17 cellular contexts compared by ENCODE assay signal in the genomic region with DNA sequence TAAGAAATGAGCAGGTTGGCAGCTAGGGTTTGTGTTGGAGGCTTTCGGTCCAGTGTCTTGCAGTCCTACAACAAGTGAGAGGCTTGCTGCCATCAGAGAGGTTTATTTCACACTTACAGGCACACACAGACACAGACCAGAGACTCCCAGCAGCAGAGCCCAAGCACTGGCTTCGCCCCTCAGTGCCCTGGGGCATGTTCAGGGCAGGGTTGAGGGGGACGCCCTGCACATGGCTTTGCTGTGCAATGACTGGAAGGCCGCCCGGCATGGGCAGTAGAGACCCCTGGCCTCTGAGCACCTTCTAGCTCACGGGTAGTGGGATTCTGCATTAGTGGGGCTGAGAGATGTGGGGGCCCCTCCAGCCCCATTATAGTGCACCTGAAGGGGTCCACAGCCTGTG. TPM values are rescaled to one million over a fixed set of nuclear protein-coding genes. Genes with fewer than 3 reads are reported as not detected.
DNase-seq lines count a peak whose midpoint lies in the region; ATAC-seq and TF ChIP-seq lines count a peak whose summit lies in the region.
"Had no signal": no experiment of that assay in that cellular context is flagged by ENCODE, and none has a peak within 500 bp of the region (broad histone marks: within the 10 kb centered on the region; RNA-seq: fewer than 3 reads in every experiment).

No MANE protein-coding gene starts in this region.

- H3K27me3 Mint-ChIP-seq in CD4-positive, alpha-beta T cell = no peaks in the 10 kb centered on the region
- H3K27me3 Mint-ChIP-seq in naive thymus-derived CD4-positive, alpha-beta T cell = peaks cover 0 to 19% (median 0%) of the 10 kb centered on the region in 5 donors

- CTCF ChIA-PET in CD4-positive, alpha-beta T cell (lab: Charles Lee) = no interaction called here
- CTCF ChIA-PET in naive thymus-derived CD4-positive, alpha-beta T cell (lab: Charles Lee) = no interaction called here

- no peak overlapping the region for H3K27ac Mint-ChIP-seq in CD4-positive, alpha-beta T cell
- H3K27ac Mint-ChIP-seq in naive thymus-derived CD4-positive, alpha-beta T cell = no peak overlapping the region
- H3K27ac Mint-ChIP-seq: CD8-positive, alpha-beta T cell had no signal

- H3K4me1 ChIP-seq in DND-41 (ENCODE audit: insufficient read depth, low read length) (no peaks in the 10 kb centered on the region), RWPE2 (ENCODE audit: insufficient read depth, poor library complexity, severe bottlenecking) (no peaks in the 10 kb centered on the region), osteoblast (ENCODE audit: insufficient read depth, low read length) (no peaks in the 10 kb centered on the region)
- no peaks in the 10 kb centered on the region for H3K4me1 ChIP-seq in naive thymus-derived CD4-positive, alpha-beta T cell (ENCODE audit: control insufficient read depth in 2 of 2, insufficient read depth in 2 of 2, low read length in 2 of 2)
- H3K4me1 ChIP-seq: BE2C had no signal

- H2AFZ ChIP-seq in DND-41 (ENCODE audit: low read depth, low read length) = no peak overlapping the region
- H2AFZ ChIP-seq in osteoblast (ENCODE audit: low read length) = no peak overlapping the region

- H3K79me2 ChIP-seq in DND-41 (ENCODE audit: insufficient read depth, low read length) = peaks cover 5% of the 10 kb centered on the region; the same call in 1 of the 2 replicates
- H3K79me2 ChIP-seq in osteoblast (ENCODE audit: insufficient read depth, low read length) = peaks cover 2% of the 10 kb centered on the region

- POLR2A ChIA-PET in CD4-positive, alpha-beta T cell (lab: Charles Lee) = no interaction called here
- POLR2A ChIA-PET in naive thymus-derived CD4-positive, alpha-beta T cell (lab: Charles Lee) = no interaction called here

- no peak for TF ChIP-seq CTCF in CD4-positive, alpha-beta T cell (IDR thresholded peaks at IDR 0.05)
- TF ChIP-seq CTCF in DND-41 (IDR thresholded peaks at IDR 0.05; ENCODE audit: borderline replicate concordance, extremely low read depth, low read length, poor library complexity, severe bottlenecking) (no peak), RWPE2 (IDR thresholded peaks at IDR 0.05; ENCODE audit: poor library complexity, severe bottlenecking) (no peak), osteoblast (IDR thresholded peaks at IDR 0.05; ENCODE audit: extremely low read depth, low read depth, low read length) (no peak)

- no peaks in the 10 kb centered on the region; the same call in 1 of the 2 replicates for H4K20me1 ChIP-seq in DND-41 (ENCODE audit: insufficient read depth, low read length)
- peaks cover 23% of the 10 kb centered on the region for H4K20me1 ChIP-seq in osteoblast (ENCODE audit: insufficient read depth, low read length)

- H3K4me2 ChIP-seq in DND-41 (ENCODE audit: insufficient read depth, low read length) (no peak overlapping the region), osteoblast (ENCODE audit: insufficient read depth, low read length) (no peak overlapping the region)
- H3K4me2 ChIP-seq: A549 had no signal

- no peaks in the 10 kb centered on the region for H3K9me3 ChIP-seq in CD4-positive, alpha-beta T cell (ENCODE audit: control insufficient read depth, low read length)
- H3K9me3 ChIP-seq in DND-41 (ENCODE audit: insufficient read depth, low read length, severe bottlenecking) = peaks cover 25% of the 10 kb centered on the region
- no peaks in the 10 kb centered on the region for H3K9me3 ChIP-seq in RWPE2 (ENCODE audit: severe bottlenecking)
- H3K9me3 ChIP-seq in osteoblast (ENCODE audit: low read depth, low read length) = no peaks in the 10 kb centered on the region
- H3K9me3 ChIP-seq in naive thymus-derived CD4-positive, alpha-beta T cell (ENCODE audit: control insufficient read depth in 2 of 3, low read length in 3 of 3) = no peaks in the 10 kb centered on the region
- H3K9me3 ChIP-seq: A549, BE2C had no signal

- H3K4me1 Mint-ChIP-seq in CD4-positive, alpha-beta T cell (ENCODE audit: low read depth) = no peaks in the 10 kb centered on the region
- peaks cover 0 to 5% (median 0%) of the 10 kb centered on the region in 7 donors for H3K4me1 Mint-ChIP-seq in naive thymus-derived CD4-positive, alpha-beta T cell

- H3K36me3 ChIP-seq in DND-41 (ENCODE audit: insufficient read depth, low read length) (peaks cover 57% of the 10 kb centered on the region), RWPE2 (ENCODE audit: low read depth) (peaks cover 8% of the 10 kb centered on the region), osteoblast (ENCODE audit: insufficient read depth, low read length) (peaks cover 10% of the 10 kb centered on the region)
- H3K36me3 ChIP-seq in naive thymus-derived CD4-positive, alpha-beta T cell (ENCODE audit: control insufficient read depth in 2 of 3, insufficient read depth in 3 of 3, low read length in 3 of 3) = peaks cover 0 to 38% (median 0%) of the 10 kb centered on the region in 3 experiments

- H3K4me3 ChIP-seq in DND-41 (ENCODE audit: low read depth in 1 of 2, low read length in 2 of 2) (no peak overlapping the region), RWPE2 (ENCODE audit: severe bottlenecking) (no peak overlapping the region), osteoblast (ENCODE audit: insufficient read depth, low read length) (no peak overlapping the region)
- no peak overlapping the region for H3K4me3 ChIP-seq in naive thymus-derived CD4-positive, alpha-beta T cell (ENCODE audit: low read length)
- H3K4me3 ChIP-seq: A549 had no signal

- no peaks in the 10 kb centered on the region for H3K9me3 Mint-ChIP-seq in CD4-positive, alpha-beta T cell
- H3K9me3 Mint-ChIP-seq in naive thymus-derived CD4-positive, alpha-beta T cell = peaks cover 0 to 6% (median 2%) of the 10 kb centered on the region in 11 donors
- H3K9me3 Mint-ChIP-seq: CD8-positive, alpha-beta T cell had no signal

- no peak for ATAC-seq in CD4-positive, alpha-beta T cell (ENCODE audit: poor library complexity)
- ATAC-seq in DND-41 (ENCODE audit: insufficient read depth, low read depth) = no peak
- no peak for ATAC-seq in RWPE2 (ENCODE audit: low read depth)
- no peak for ATAC-seq in GM19035 (IDR thresholded peaks at IDR 0.05; ENCODE audit: unreplicated experiment)
- no peak for ATAC-seq in HG03135 (IDR thresholded peaks at IDR 0.05; ENCODE audit: unreplicated experiment)
- no peak for ATAC-seq in naive thymus-derived CD4-positive, alpha-beta T cell
- ATAC-seq: A549; CD8-positive, alpha-beta T cell; HCT116 had no signal

- H3K36me3 Mint-ChIP-seq in CD4-positive, alpha-beta T cell (ENCODE audit: low read depth) = peaks cover 34% of the 10 kb centered on the region
- peaks cover 8 to 15% (median 10%) of the 10 kb centered on the region in 5 donors for H3K36me3 Mint-ChIP-seq in naive thymus-derived CD4-positive, alpha-beta T cell

- H3K27me3 ChIP-seq in CD4-positive, alpha-beta T cell (ENCODE audit: control insufficient read depth, insufficient read depth, low read length) = peaks cover 6% of the 10 kb centered on the region
- H3K27me3 ChIP-seq in DND-41 (ENCODE audit: insufficient read depth, low read length, poor library complexity) (no peaks in the 10 kb centered on the region), RWPE2 (ENCODE audit: insufficient read depth, poor library complexity, severe bottlenecking) (peaks cover 10% of the 10 kb centered on the region), osteoblast (ENCODE audit: insufficient read depth, low read length) (peaks cover 11% of the 10 kb centered on the region)
- H3K27me3 ChIP-seq in naive thymus-derived CD4-positive, alpha-beta T cell (ENCODE audit: control insufficient read depth in 2 of 2, insufficient read depth in 2 of 2, low read length in 2 of 2) = no peaks in the 10 kb centered on the region

- H3K9ac ChIP-seq in DND-41 (ENCODE audit: low read depth, low read length) = no peak overlapping the region

- intact Hi-C loops in CD4-positive, alpha-beta T cell (cut with DNase I, micrococcal nuclease) = no loop called here
- intact Hi-C loops in naive thymus-derived CD4-positive, alpha-beta T cell (cut with micrococcal nuclease) = no loop called here

- no peak overlapping the region for H3K27ac ChIP-seq in CD4-positive, alpha-beta T cell (ENCODE audit: low read depth, low read length)
- H3K27ac ChIP-seq in DND-41 (ENCODE audit: low read length) (no peak overlapping the region), RWPE2 (ENCODE audit: poor library complexity, severe bottlenecking) (no peak overlapping the region), osteoblast (ENCODE audit: low read depth, low read length) (no peak overlapping the region)
- H3K27ac ChIP-seq in naive thymus-derived CD4-positive, alpha-beta T cell (ENCODE audit: low read depth, low read length) = no peak overlapping the region
- H3K27ac ChIP-seq: A549, C4-2B had no signal

- DNase-seq in CD4-positive, alpha-beta T cell = no peak
- DNase-seq in DND-41 = peak; percentile 4
- DNase-seq in RWPE2 (ENCODE audit: low spot score) = peak; percentile 51
- DNase-seq in osteoblast (ENCODE audit: insufficient read length, low spot score, missing footprints) = peak; percentile 66
- no peak for DNase-seq in naive thymus-derived CD4-positive, alpha-beta T cell
- DNase-seq: BE2C; CD8-positive, alpha-beta T cell; COR-L47; DMS153; DMS79 treated with DMSO at 0.1 percent for 48 hours; GDM1 had no signal

- H3K4me3 Mint-ChIP-seq in CD4-positive, alpha-beta T cell = peak overlapping the region; percentile 11
- no peak overlapping the region for H3K4me3 Mint-ChIP-seq in naive thymus-derived CD4-positive, alpha-beta T cell
- H3K4me3 Mint-ChIP-seq: CD8-positive, alpha-beta T cell had no signal

RNA-seq across cellular contexts. Expression of a gene that starts 3.8 kb away (rescaled TPM):
- total RNA-seq in CD4-positive, alpha-beta T cell = not detected
- under 0.01 TPM in 2 replicates for total RNA-seq in osteoblast
- not detected for total RNA-seq in naive thymus-derived CD4-positive, alpha-beta T cell
- under 1 TPM; 0.10 to 0.34 TPM for polyA plus RNA-seq in naive thymus-derived CD4-positive, alpha-beta T cell
- total RNA-seq: CD8-positive, alpha-beta T cell; HT1080 had no signal

RNA-seq across cellular contexts. Expression of a gene that starts 26.6 kb away (rescaled TPM):
- 10 to 100 TPM; 28.5 to 34.9 TPM for total RNA-seq in CD4-positive, alpha-beta T cell
- 28.3 and 31.5 TPM in 2 replicates for total RNA-seq in osteoblast
- total RNA-seq in naive thymus-derived CD4-positive, alpha-beta T cell = 10 to 100 TPM; 51.0 to 67.1 (median 57.2) TPM
- polyA plus RNA-seq in naive thymus-derived CD4-positive, alpha-beta T cell = 10 to 100 TPM; 25.6 to 40.7 TPM

RNA-seq across cellular contexts. Expression of a gene that starts 33.2 kb away (rescaled TPM):
- total RNA-seq in CD4-positive, alpha-beta T cell = 1 to 10 TPM; 5.0 to 5.2 TPM
- total RNA-seq in osteoblast = 5.1 and 5.6 TPM in 2 replicates
- total RNA-seq in naive thymus-derived CD4-positive, alpha-beta T cell = 1 to 10 TPM; 2.3 to 8.6 (median 4.5) TPM
- polyA plus RNA-seq in naive thymus-derived CD4-positive, alpha-beta T cell = under 1 TPM in 1 of 2 donors, not detected in 1; 0.03 TPM

RNA-seq across cellular contexts. Expression of a gene that starts 41.5 kb away (rescaled TPM):
- total RNA-seq in CD4-positive, alpha-beta T cell = 1 to 10 TPM; 1.9 to 2.6 TPM
- 5.9 and 7.6 TPM in 2 replicates for total RNA-seq in osteoblast
- total RNA-seq in naive thymus-derived CD4-positive, alpha-beta T cell = 1 to 10 TPM; 1.6 to 9.8 (median 7.7) TPM
- polyA plus RNA-seq in naive thymus-derived CD4-positive, alpha-beta T cell = 1 to 10 TPM; 6.1 to 8.7 TPM

RNA-seq across cellular contexts. Expression of a gene that starts 47.4 kb away (rescaled TPM):
- 1 to 10 TPM; 7.6 to 8.3 TPM for total RNA-seq in CD4-positive, alpha-beta T cell
- total RNA-seq in osteoblast = 55.4 and 56.1 TPM in 2 replicates
- total RNA-seq in naive thymus-derived CD4-positive, alpha-beta T cell = 10 to 100 TPM; 17.5 to 39.8 (median 28.9) TPM
- 100 to 1,000 TPM in 1 of 2 donors, 10 to 100 TPM in 1; 81.9 to 104 TPM for polyA plus RNA-seq in naive thymus-derived CD4-positive, alpha-beta T cell

Comparison
In these comparisons a context has a peak if more than half of its experiments do, and no peak if none do; other contexts are left out.
1. DNase-seq: peak in DND-41 (single experiment), RWPE2 (single experiment) and osteoblast (single experiment); none in CD4-positive, alpha-beta T cell (0 of 10) and naive thymus-derived CD4-positive, alpha-beta T cell (0 of 9).